Comparison of ENCODE assay signal across 12 cellular contexts in genomic region chr13:51437550-51438127, GRCh38.
"Had no signal": no experiment of that assay in that cellular context is flagged by ENCODE, and none has a peak within 500 bp of the region (broad histone marks: within the 10 kb centered on the region; RNA-seq: fewer than 3 reads in every experiment).

No MANE protein-coding gene starts in this region.

- ATAC-seq: left lung; stimulated activated naive CD8-positive, alpha-beta T cell treated with anti-CD3 and anti-CD28 coated beads, Interleukin-15, amount 100 ng/mL, for 72 hours; upper lobe of right lung had no signal

- H3K27ac ChIP-seq: left lung, suprapubic skin, upper lobe of right lung had no signal

- H3K4me3 Mint-ChIP-seq: activated naive CD8-positive, alpha-beta T cell; nephron progenitor cell; stimulated activated naive CD8-positive, alpha-beta T cell treated with anti-CD3 and anti-CD28 coated beads, Interleukin-15, amount 100 ng/mL, for 72 hours had no signal

- H3K4me1 ChIP-seq: left lung, suprapubic skin, upper lobe of right lung had no signal

- H3K27ac Mint-ChIP-seq: activated naive CD8-positive, alpha-beta T cell; nephron progenitor cell had no signal

- H3K27me3 Mint-ChIP-seq: activated naive CD8-positive, alpha-beta T cell; stimulated activated naive CD8-positive, alpha-beta T cell treated with anti-CD3 and anti-CD28 coated beads, Interleukin-15, amount 100 ng/mL, for 72 hours had no signal

- H3K9me3 ChIP-seq: left lung, suprapubic skin, upper lobe of right lung had no signal

- H3K36me3 Mint-ChIP-seq: activated naive CD8-positive, alpha-beta T cell had no signal

- H3K9me3 Mint-ChIP-seq: nephron progenitor cell; stimulated activated naive CD8-positive, alpha-beta T cell treated with anti-CD3 and anti-CD28 coated beads, Interleukin-15, amount 100 ng/mL, for 72 hours had no signal

- H3K4me3 ChIP-seq: left lung, suprapubic skin, upper lobe of right lung had no signal

- DNase-seq: activated CD4-positive, alpha-beta T cell treated with anti-CD3 and anti-CD28 coated beads, Interleukin-2, amount 50 U/mL, for 4 hours; head of caudate nucleus; kidney; left lung; midbrain; nephron progenitor cell; occipital lobe; stimulated activated naive CD8-positive, alpha-beta T cell treated with anti-CD3 and anti-CD28 coated beads, Interleukin-15, amount 100 ng/mL, for 72 hours; SW 1271; upper lobe of right lung had no signal

- H3K27me3 ChIP-seq: left lung, suprapubic skin, upper lobe of right lung had no signal

- H3K36me3 ChIP-seq: left lung, suprapubic skin, upper lobe of right lung had no signal
